Comparison of ENCODE assay signal across 8 cellular contexts in the genomic region with DNA sequence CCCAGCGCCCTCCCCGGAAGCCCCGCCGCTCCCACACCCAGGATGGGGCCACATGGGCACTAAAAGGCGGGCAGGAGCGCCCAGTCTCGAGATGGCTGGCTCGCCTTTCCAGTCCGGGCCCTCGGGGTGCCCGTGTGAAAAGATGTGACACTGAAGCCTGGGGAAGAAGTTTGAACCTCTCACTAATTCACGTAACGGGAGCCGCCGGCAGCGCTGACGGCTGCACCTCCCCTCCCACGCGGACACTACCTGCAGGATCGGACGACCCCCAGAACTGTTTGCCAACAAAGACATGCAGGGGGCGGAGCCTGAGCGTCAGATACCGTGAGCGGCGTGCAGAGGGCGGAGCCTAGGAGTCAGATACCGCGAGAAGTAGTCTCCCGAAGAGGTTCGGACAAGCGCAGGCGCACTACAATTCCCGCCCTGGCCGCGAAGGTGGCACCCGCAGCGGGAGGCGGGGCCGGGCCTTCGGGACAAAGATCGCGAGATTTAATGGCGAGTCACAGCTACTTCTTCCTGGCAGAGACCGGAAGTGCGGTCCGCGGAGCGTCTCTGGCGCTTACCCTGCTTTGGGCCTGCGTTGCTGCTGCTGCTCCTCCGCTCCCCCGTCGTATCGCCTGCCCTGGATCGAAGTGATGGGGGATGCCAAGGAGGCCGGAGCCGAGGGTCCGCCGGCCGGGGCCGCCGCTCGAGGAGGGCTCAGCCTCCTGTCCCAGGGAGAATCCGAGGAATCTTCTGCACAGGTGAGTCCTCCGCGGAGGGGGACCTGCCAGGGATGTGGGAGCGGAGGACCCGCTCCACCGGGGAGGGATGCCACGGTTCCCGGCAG. TPM values are rescaled to one million over a fixed set of nuclear protein-coding genes. Genes with fewer than 3 reads are reported as not detected.
DNase-seq lines count a peak whose midpoint lies in the region; ATAC-seq, FAIRE-seq and TF ChIP-seq lines count a peak whose summit lies in the region.

A gene with protein sequence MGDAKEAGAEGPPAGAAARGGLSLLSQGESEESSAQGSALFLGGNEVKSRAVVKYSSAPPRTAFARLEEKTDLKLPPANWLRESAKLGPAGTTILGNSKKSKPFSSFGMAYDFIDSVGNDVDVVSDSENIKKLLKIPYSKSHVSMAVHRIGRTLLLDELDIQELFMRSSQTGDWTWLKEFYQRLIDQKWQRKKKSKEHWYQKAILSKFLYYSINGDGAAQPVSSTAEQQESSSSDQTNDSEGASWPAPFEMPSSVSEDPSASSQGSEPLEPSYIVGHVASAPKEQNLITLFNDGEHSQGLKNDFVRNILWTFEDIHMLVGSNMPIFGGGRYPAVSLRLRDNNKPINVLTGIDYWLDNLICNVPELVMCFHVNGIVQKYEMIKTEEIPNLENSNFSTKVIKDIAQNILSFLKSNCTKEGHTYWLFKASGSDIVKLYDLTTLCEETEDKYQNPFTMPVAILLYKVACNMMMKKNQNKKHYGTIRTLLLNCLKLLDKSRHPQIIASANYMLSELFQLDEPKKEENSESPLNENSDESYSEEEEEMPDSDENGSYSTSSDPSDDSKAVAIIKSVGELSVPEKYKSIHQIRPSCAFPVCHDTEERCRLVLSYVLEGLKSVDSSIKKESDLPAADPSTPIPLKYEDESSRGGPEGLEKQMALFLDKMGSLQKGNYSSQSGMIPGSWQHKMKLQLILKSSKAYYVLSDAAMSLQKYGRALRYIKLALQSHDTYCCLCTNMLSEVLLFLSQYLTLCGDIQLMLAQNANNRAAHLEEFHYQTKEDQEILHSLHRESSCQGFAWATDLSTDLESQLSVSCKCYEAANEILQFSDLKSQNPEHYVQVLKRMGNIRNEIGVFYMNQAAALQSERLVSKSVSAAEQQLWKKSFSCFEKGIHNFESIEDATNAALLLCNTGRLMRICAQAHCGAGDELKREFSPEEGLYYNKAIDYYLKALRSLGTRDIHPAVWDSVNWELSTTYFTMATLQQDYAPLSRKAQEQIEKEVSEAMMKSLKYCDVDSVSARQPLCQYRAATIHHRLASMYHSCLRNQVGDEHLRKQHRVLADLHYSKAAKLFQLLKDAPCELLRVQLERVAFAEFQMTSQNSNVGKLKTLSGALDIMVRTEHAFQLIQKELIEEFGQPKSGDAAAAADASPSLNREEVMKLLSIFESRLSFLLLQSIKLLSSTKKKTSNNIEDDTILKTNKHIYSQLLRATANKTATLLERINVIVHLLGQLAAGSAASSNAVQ (plus strand): TSS at position 537 of the 829 bp plus-strand sequence. CDS start 99 bp downstream, at position 636.

- peak within 1 kb of the TSS; percentile 29 for H2AFZ ChIP-seq in HepG2 (ENCODE audit: low read length)

- no peak for TF ChIP-seq CTCF in C4-2B (conservative IDR thresholded peaks at IDR 0.05)
- no peak for TF ChIP-seq CTCF in HepG2 (CRISPR knock-in tag; IDR thresholded peaks at IDR 0.05)

- ATAC-seq in GM19395 (IDR thresholded peaks at IDR 0.05; ENCODE audit: unreplicated experiment): peak; percentile 90
- peak; percentile 92 for ATAC-seq in HG03565 (IDR thresholded peaks at IDR 0.05; ENCODE audit: unreplicated experiment)
- ATAC-seq in HepG2: peak; percentile 94

- WGBS in HepG2 (ENCODE audit: low lambda C conversion rate): 2% methylated on average over 11 of the region's 72 CpGs

- H3K4me1 ChIP-seq in HepG2 (ENCODE audit: insufficient read depth, low read length): peaks cover 25% of the 10 kb centered on the region

- CTCF ChIA-PET in HepG2 (lab: Yijun Ruan, JAX; ENCODE audit: low intra/inter-chr PET ratio, low total read pairs): no interaction called here

- H3K4me3 ChIP-seq in HepG2 (replicated peaks in 1 of 3; ENCODE audit: insufficient read depth in 1 of 3, low read depth in 2 of 3, low read length in 3 of 3): peak within 1 kb of the TSS; percentile 76 to 92 (median 87)

- H3K36me3 ChIP-seq in HepG2 (replicated peaks in 1 of 2; ENCODE audit: control insufficient read depth in 1 of 2, insufficient read depth in 2 of 2, low read length in 2 of 2): peaks cover 2 to 29% of the 10 kb centered on the region in 2 experiments

- BruUV-seq in HepG2 (replicated peaks; lab: Mats Ljungman, UMichigan): no TSS peak

- POLR2A ChIA-PET in HepG2 (lab: Yijun Ruan, JAX): interaction anchor here (0.6 to 1.0 kb wide), 6 partner anchors 11 to 107 kb away, joined by 3 to 11 read pairs (median 3); no protein-coding TSS in a partner anchor

- H3K27ac ChIP-seq in C4-2B (peak within 1 kb of the TSS; percentile 88), HepG2 (ENCODE audit: extremely low read length, insufficient read depth, low read length) (peak within 1 kb of the TSS; percentile 78)

- peak within 1 kb of the TSS; percentile 90 for H3K9ac ChIP-seq in HepG2 (ENCODE audit: insufficient read depth, low read depth, low read length)

- 0 out of 2 replicates have a peak, but pooled peaks have one; percentile 17 for TF ChIP-seq RAD21 in HepG2 (CRISPR knock-in tag; IDR thresholded peaks at IDR 0.05)

- H4K20me1 ChIP-seq in HepG2 (ENCODE audit: insufficient read depth, low read length): no peaks in the 10 kb centered on the region

- TF ChIP-seq POLR2A in HepG2 (IDR thresholded peaks at IDR 0.05; ENCODE audit: insufficient read depth in 1 of 2, low read depth in 2 of 2, low read length in 2 of 2): peak; percentile 95 to 96

- no peaks in the 10 kb centered on the region for H3K9me3 ChIP-seq in HepG2 (ENCODE audit: low read length)

- FAIRE-seq in HepG2 (lab: Jason Lieb, UNC): peak; percentile 90

- TF ChIP-seq EP300 in HepG2 (IDR thresholded peaks at IDR 0.05; ENCODE audit: low read depth in 2 of 2, low read length in 2 of 2) (no peak), HepG2 (CRISPR knock-in tag; IDR thresholded peaks at IDR 0.05; ENCODE audit: borderline replicate concordance) (no peak)

- peak; percentile 89 for DNase-seq in NCI-H774 (lab: John Stamatoyannopoulos, UW)
- DNase-seq in activated CD4-positive, alpha-beta T cell treated with anti-CD3 and anti-CD28 coated beads, Interleukin-2, amount 50 U/mL, for 4 hours: peak; percentile 98 to 99
- peak; percentile 97 to 99 for DNase-seq in dermis microvascular lymphatic vessel endothelial cell (ENCODE audit: low read depth in 2 of 2)
- peak; percentile 97 for DNase-seq in HepG2 (ENCODE audit: low spot score)
- peak; percentile 99 for DNase-seq in stimulated activated CD4-positive, alpha-beta T cell treated with anti-CD3 and anti-CD28 coated beads, Interleukin-4, amount 100 ng/mL, for 1 hour

- H3K79me2 ChIP-seq in HepG2 (ENCODE audit: insufficient read depth, low read length): peaks cover 19% of the 10 kb centered on the region

- peak within 1 kb of the TSS; percentile 78 for H3K4me2 ChIP-seq in HepG2 (ENCODE audit: low read depth, low read length)

- in situ Hi-C loops in HepG2 (cut with HindIII; ENCODE audit: extremely low pct_ligation_motif_present, low pct_unique_long_range_greater_than_20kb): no loop called here

- intact Hi-C loops in HepG2 (cut with micrococcal nuclease; ENCODE audit: unreplicated experiment): no loop called here

- no peaks in the 10 kb centered on the region; a peak in 1 of 5 replicates for H3K27me3 ChIP-seq in HepG2 (ENCODE audit: control insufficient read depth in 1 of 2, insufficient read depth in 2 of 2, low read length in 2 of 2)

TF ChIP-seq in HepG2, 621 proteins besides CTCF, POLR2A, EP300 and RAD21 (continues in another document):
- TF ChIP-seq, protein P1, sequence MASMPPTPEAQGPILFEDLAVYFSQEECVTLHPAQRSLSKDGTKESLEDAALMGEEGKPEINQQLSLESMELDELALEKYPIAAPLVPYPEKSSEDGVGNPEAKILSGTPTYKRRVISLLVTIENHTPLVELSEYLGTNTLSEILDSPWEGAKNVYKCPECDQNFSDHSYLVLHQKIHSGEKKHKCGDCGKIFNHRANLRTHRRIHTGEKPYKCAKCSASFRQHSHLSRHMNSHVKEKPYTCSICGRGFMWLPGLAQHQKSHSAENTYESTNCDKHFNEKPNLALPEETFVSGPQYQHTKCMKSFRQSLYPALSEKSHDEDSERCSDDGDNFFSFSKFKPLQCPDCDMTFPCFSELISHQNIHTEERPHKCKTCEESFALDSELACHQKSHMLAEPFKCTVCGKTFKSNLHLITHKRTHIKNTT (CRISPR knock-in tag; IDR thresholded peaks at IDR 0.05): no peak
- TF ChIP-seq FOXK2 (IDR thresholded peaks at IDR 0.05) (no peak), KLF9 (CRISPR knock-in tag; IDR thresholded peaks at IDR 0.05; ENCODE audit: low read depth) (no peak)

RNA-seq across cellular contexts. Expression of the gene that starts here (rescaled TPM):
- total RNA-seq in dermis microvascular lymphatic vessel endothelial cell: 12.5 and 13.9 TPM in 2 replicates
- 24.9 and 26.7 TPM in 2 replicates for total RNA-seq in HepG2 (2016; rRNA removed; fragmentation: Illumina TruSeq; extraction: Trizol)
- total RNA-seq in HepG2 (2016; cell fraction: cytosol; rRNA removed; fragmentation: Illumina TruSeq; extraction: Trizol; ENCODE audit: low read depth): 7.3 and 9.3 TPM in 2 replicates
- 24.7 and 27.9 TPM in 2 replicates for total RNA-seq in HepG2 (2016; cell fraction: insoluble cytoplasmic fraction; rRNA removed; fragmentation: Illumina TruSeq; extraction: Trizol)
- 10.1 and 10.9 TPM in 2 replicates for total RNA-seq in HepG2 (2016; cell fraction: membrane; rRNA removed; fragmentation: Illumina TruSeq; extraction: Trizol)
- total RNA-seq in HepG2 (2016; cell fraction: nucleus; rRNA removed; fragmentation: Illumina TruSeq; extraction: Trizol): 45.2 and 49.4 TPM in 2 replicates
- 16.5 and 16.9 TPM in 2 replicates for polyA plus RNA-seq in HepG2 (2011; rRNA removed)
- polyA plus RNA-seq in HepG2 (2011; cell fraction: cytosol; rRNA removed): 4.9 and 7.5 TPM in 2 replicates
- 31.5 and 33.4 TPM in 2 replicates for polyA plus RNA-seq in HepG2 (2011; cell fraction: nucleus; rRNA removed)
- 12.6 and 13.9 TPM in 2 replicates for polyA plus RNA-seq in HepG2 (2012)
- polyA plus RNA-seq in HepG2 (2016; cell fraction: cytosol; fragmentation: Illumina TruSeq; extraction: Trizol; ENCODE audit: low read depth): 1.2 and 1.3 TPM in 2 replicates
- 16.2 and 17.4 TPM in 2 replicates for polyA plus RNA-seq in HepG2 (2016; cell fraction: insoluble cytoplasmic fraction; fragmentation: Illumina TruSeq; extraction: Trizol; ENCODE audit: low read depth)
- polyA plus RNA-seq in HepG2 (2016; cell fraction: membrane; fragmentation: Illumina TruSeq; extraction: Trizol; ENCODE audit: low read depth): 3.0 and 3.9 TPM in 2 replicates
- 56.0 and 58.3 TPM in 2 replicates for polyA plus RNA-seq in HepG2 (2016; cell fraction: nucleus; fragmentation: Illumina TruSeq; extraction: Trizol; ENCODE audit: insufficient read depth, low read depth)
- polyA minus RNA-seq in HepG2 (2011; rRNA and poly(A)+ RNA removed; ENCODE audit: low replicate concordance): 11.8 and 50.9 TPM in 2 replicates
- polyA minus RNA-seq in HepG2 (2011; cell fraction: cytosol; rRNA and poly(A)+ RNA removed): 8.4 and 10.8 TPM in 2 replicates
- 71.3 and 75.0 TPM in 2 replicates for polyA minus RNA-seq in HepG2 (2011; cell fraction: nucleus; rRNA and poly(A)+ RNA removed)

Comparison
In these comparisons a context has a peak if more than half of its experiments do, and no peak if none do; other contexts are left out.
1. Peak in every context shown above with its lines: DNase-seq, ATAC-seq, H3K4me3 ChIP-seq and H3K27ac ChIP-seq.